In genomic region chr12:93134893-93135285, GRCh38 we compare ENCODE assay signal across 1 cellular context.
TF ChIP-seq lines count a peak whose summit lies in the region.

No MANE protein-coding gene starts in this region.

TF ChIP-seq in HepG2, 621 proteins besides CTCF, POLR2A, EP300 and RAD21 (continued from another document and continues in another):
- TF ChIP-seq TFDP2 (CRISPR knock-in tag; IDR thresholded peaks at IDR 0.05), result no peak
- TF ChIP-seq ESRRA (CRISPR knock-in tag; IDR thresholded peaks at IDR 0.05; ENCODE audit: low read depth), result no peak
- TF ChIP-seq ONECUT2 (CRISPR knock-in tag; IDR thresholded peaks at IDR 0.05), result no peak
- no peak for TF ChIP-seq FOXA1 (IDR thresholded peaks at IDR 0.05)
- TF ChIP-seq FOXA1 (CRISPR knock-in tag; IDR thresholded peaks at IDR 0.05), result no peak
- no peak for TF ChIP-seq JUN (CRISPR knock-in tag; IDR thresholded peaks at IDR 0.05)
- TF ChIP-seq, protein P1, sequence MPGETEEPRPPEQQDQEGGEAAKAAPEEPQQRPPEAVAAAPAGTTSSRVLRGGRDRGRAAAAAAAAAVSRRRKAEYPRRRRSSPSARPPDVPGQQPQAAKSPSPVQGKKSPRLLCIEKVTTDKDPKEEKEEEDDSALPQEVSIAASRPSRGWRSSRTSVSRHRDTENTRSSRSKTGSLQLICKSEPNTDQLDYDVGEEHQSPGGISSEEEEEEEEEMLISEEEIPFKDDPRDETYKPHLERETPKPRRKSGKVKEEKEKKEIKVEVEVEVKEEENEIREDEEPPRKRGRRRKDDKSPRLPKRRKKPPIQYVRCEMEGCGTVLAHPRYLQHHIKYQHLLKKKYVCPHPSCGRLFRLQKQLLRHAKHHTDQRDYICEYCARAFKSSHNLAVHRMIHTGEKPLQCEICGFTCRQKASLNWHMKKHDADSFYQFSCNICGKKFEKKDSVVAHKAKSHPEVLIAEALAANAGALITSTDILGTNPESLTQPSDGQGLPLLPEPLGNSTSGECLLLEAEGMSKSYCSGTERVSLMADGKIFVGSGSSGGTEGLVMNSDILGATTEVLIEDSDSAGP (CRISPR knock-in tag; IDR thresholded peaks at IDR 0.05; ENCODE audit: borderline replicate concordance), result no peak
- no peak for TF ChIP-seq ZMYM2 (CRISPR knock-in tag; IDR thresholded peaks at IDR 0.05)
- TF ChIP-seq ZFP37 (CRISPR knock-in tag; IDR thresholded peaks at IDR 0.05; ENCODE audit: borderline replicate concordance), result no peak
- no peak for TF ChIP-seq ADNP (CRISPR knock-in tag; IDR thresholded peaks at IDR 0.05)
- TF ChIP-seq CBX2 (IDR thresholded peaks at IDR 0.05; ENCODE audit: low read depth, low read length), result no peak
- no peak for TF ChIP-seq CBX2 (CRISPR knock-in tag; IDR thresholded peaks at IDR 0.05; ENCODE audit: low read depth)
- TF ChIP-seq PCBP1 (IDR thresholded peaks at IDR 0.05; ENCODE audit: borderline replicate concordance, low read depth, low read length), result no peak
- no peak for TF ChIP-seq NFE2L2 (IDR thresholded peaks at IDR 0.05; ENCODE audit: low read length)
- no peak; the same call in none of the 2 replicates for TF ChIP-seq FOXA3 (CRISPR knock-in tag; IDR thresholded peaks at IDR 0.05)
- no peak for TF ChIP-seq ZNF253 (CRISPR knock-in tag; IDR thresholded peaks at IDR 0.05; ENCODE audit: borderline replicate concordance)
- TF ChIP-seq ZNF7 (CRISPR knock-in tag; IDR thresholded peaks at IDR 0.05), result no peak
- no peak; the same call in 1 of the 2 replicates for TF ChIP-seq MIXL1 (CRISPR knock-in tag; IDR thresholded peaks at IDR 0.05)
- peak; percentile 44; the same call in 1 of the 2 replicates for TF ChIP-seq FOSL2 (CRISPR knock-in tag; IDR thresholded peaks at IDR 0.05)
- TF ChIP-seq ZNF550 (CRISPR knock-in tag; IDR thresholded peaks at IDR 0.05; ENCODE audit: borderline replicate concordance), result no peak
- TF ChIP-seq ATF3 (CRISPR knock-in tag; IDR thresholded peaks at IDR 0.05), result no peak
- no peak for TF ChIP-seq ARNT2 (CRISPR knock-in tag; IDR thresholded peaks at IDR 0.05; ENCODE audit: low read depth)
- TF ChIP-seq ZNF614 (CRISPR knock-in tag; IDR thresholded peaks at IDR 0.05; ENCODE audit: borderline replicate concordance), result 0 out of 2 replicates have a peak, but pooled peaks have one; percentile 33
- TF ChIP-seq, protein P2, sequence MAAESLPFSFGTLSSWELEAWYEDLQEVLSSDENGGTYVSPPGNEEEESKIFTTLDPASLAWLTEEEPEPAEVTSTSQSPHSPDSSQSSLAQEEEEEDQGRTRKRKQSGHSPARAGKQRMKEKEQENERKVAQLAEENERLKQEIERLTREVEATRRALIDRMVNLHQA (CRISPR knock-in tag; IDR thresholded peaks at IDR 0.05), result 0 out of 2 replicates have a peak, but pooled peaks have one; percentile 8
- no peak for TF ChIP-seq MATR3 (CRISPR knock-in tag; IDR thresholded peaks at IDR 0.05)
- no peak for TF ChIP-seq TBL1XR1 (IDR thresholded peaks at IDR 0.05; ENCODE audit: borderline replicate concordance, low read length, partially characterized antibody)
- no peak for TF ChIP-seq TCF12 (IDR thresholded peaks at IDR 0.05)
- 0 out of 2 replicates have a peak, but pooled peaks have one; percentile 30 for TF ChIP-seq TCF12 (CRISPR knock-in tag; IDR thresholded peaks at IDR 0.05)
- TF ChIP-seq, protein P3, sequence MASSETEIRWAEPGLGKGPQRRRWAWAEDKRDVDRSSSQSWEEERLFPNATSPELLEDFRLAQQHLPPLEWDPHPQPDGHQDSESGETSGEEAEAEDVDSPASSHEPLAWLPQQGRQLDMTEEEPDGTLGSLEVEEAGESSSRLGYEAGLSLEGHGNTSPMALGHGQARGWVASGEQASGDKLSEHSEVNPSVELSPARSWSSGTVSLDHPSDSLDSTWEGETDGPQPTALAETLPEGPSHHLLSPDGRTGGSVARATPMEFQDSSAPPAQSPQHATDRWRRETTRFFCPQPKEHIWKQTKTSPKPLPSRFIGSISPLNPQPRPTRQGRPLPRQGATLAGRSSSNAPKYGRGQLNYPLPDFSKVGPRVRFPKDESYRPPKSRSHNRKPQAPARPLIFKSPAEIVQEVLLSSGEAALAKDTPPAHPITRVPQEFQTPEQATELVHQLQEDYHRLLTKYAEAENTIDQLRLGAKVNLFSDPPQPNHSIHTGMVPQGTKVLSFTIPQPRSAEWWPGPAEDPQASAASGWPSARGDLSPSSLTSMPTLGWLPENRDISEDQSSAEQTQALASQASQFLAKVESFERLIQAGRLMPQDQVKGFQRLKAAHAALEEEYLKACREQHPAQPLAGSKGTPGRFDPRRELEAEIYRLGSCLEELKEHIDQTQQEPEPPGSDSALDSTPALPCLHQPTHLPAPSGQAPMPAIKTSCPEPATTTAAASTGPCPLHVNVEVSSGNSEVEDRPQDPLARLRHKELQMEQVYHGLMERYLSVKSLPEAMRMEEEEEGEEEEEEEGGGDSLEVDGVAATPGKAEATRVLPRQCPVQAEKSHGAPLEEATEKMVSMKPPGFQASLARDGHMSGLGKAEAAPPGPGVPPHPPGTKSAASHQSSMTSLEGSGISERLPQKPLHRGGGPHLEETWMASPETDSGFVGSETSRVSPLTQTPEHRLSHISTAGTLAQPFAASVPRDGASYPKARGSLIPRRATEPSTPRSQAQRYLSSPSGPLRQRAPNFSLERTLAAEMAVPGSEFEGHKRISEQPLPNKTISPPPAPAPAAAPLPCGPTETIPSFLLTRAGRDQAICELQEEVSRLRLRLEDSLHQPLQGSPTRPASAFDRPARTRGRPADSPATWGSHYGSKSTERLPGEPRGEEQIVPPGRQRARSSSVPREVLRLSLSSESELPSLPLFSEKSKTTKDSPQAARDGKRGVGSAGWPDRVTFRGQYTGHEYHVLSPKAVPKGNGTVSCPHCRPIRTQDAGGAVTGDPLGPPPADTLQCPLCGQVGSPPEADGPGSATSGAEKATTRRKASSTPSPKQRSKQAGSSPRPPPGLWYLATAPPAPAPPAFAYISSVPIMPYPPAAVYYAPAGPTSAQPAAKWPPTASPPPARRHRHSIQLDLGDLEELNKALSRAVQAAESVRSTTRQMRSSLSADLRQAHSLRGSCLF (CRISPR knock-in tag; IDR thresholded peaks at IDR 0.05; ENCODE audit: borderline replicate concordance), result no peak
- no peak for TF ChIP-seq ZNF570 (CRISPR knock-in tag; IDR thresholded peaks at IDR 0.05; ENCODE audit: borderline replicate concordance)
- no peak for TF ChIP-seq RBM22 (optimal IDR thresholded peaks at IDR 0.05; ENCODE audit: low read length)
- no peak for TF ChIP-seq FOSL1 (CRISPR knock-in tag; IDR thresholded peaks at IDR 0.05; ENCODE audit: borderline replicate concordance)
- TF ChIP-seq NAIF1 (CRISPR knock-in tag; IDR thresholded peaks at IDR 0.05; ENCODE audit: borderline replicate concordance), result peak; percentile 61
- TF ChIP-seq HDAC2 (CRISPR knock-in tag; IDR thresholded peaks at IDR 0.05), result peak; percentile 67; the same call in 1 of the 2 replicates
- TF ChIP-seq, protein P4, sequence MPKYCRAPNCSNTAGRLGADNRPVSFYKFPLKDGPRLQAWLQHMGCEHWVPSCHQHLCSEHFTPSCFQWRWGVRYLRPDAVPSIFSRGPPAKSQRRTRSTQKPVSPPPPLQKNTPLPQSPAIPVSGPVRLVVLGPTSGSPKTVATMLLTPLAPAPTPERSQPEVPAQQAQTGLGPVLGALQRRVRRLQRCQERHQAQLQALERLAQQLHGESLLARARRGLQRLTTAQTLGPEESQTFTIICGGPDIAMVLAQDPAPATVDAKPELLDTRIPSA (CRISPR knock-in tag; IDR thresholded peaks at IDR 0.05; ENCODE audit: borderline replicate concordance), result no peak
- TF ChIP-seq SRF (IDR thresholded peaks at IDR 0.05; ENCODE audit: low read depth, low read length), result no peak
- no peak for TF ChIP-seq ARID2 (CRISPR knock-in tag; IDR thresholded peaks at IDR 0.05; ENCODE audit: borderline replicate concordance)
- no peak for TF ChIP-seq GATA4 (IDR thresholded peaks at IDR 0.05; ENCODE audit: borderline replicate concordance, low read depth)
- TF ChIP-seq ZFAT (CRISPR knock-in tag; conservative IDR thresholded peaks at IDR 0.05), result no peak
- no peak for TF ChIP-seq JARID2 (CRISPR knock-in tag; IDR thresholded peaks at IDR 0.05; ENCODE audit: insufficient replicate concordance)
- no peak for TF ChIP-seq ZNF503 (CRISPR knock-in tag; IDR thresholded peaks at IDR 0.05)
- TF ChIP-seq, protein P5, sequence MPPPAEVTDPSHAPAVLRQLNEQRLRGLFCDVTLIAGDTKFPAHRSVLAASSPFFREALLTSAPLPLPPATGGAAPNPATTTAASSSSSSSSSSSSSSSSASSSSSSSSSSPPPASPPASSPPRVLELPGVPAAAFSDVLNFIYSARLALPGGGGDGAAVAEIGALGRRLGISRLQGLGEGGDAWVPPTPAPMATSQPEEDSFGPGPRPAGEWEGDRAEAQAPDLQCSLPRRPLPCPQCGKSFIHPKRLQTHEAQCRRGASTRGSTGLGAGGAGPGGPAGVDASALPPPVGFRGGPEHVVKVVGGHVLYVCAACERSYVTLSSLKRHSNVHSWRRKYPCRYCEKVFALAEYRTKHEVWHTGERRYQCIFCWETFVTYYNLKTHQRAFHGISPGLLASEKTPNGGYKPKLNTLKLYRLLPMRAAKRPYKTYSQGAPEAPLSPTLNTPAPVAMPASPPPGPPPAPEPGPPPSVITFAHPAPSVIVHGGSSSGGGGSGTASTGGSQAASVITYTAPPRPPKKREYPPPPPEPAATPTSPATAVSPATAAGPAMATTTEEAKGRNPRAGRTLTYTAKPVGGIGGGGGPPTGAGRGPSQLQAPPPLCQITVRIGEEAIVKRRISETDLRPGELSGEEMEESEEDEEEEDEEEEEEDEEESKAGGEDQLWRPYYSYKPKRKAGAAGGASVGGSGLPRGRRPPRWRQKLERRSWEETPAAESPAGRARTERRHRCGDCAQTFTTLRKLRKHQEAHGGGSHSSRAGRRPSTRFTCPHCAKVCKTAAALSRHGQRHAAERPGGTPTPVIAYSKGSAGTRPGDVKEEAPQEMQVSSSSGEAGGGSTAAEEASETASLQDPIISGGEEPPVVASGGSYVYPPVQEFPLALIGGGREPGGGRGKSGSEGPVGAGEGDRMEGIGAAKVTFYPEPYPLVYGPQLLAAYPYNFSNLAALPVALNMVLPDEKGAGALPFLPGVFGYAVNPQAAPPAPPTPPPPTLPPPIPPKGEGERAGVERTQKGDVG (CRISPR knock-in tag; IDR thresholded peaks at IDR 0.05; ENCODE audit: borderline replicate concordance), result no peak
- TF ChIP-seq HOXA7 (CRISPR knock-in tag; IDR thresholded peaks at IDR 0.05), result no peak
- no peak for TF ChIP-seq BRF2 (CRISPR knock-in tag; IDR thresholded peaks at IDR 0.05)
- no peak for TF ChIP-seq DBP (CRISPR knock-in tag; IDR thresholded peaks at IDR 0.05; ENCODE audit: not compliant biosample characterization)
- TF ChIP-seq STAG1 (CRISPR knock-in tag; IDR thresholded peaks at IDR 0.05), result 0 out of 2 replicates have a peak, but pooled peaks have one; percentile 23
- TF ChIP-seq, protein P6, sequence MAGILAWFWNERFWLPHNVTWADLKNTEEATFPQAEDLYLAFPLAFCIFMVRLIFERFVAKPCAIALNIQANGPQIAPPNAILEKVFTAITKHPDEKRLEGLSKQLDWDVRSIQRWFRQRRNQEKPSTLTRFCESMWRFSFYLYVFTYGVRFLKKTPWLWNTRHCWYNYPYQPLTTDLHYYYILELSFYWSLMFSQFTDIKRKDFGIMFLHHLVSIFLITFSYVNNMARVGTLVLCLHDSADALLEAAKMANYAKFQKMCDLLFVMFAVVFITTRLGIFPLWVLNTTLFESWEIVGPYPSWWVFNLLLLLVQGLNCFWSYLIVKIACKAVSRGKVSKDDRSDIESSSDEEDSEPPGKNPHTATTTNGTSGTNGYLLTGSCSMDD (CRISPR knock-in tag; IDR thresholded peaks at IDR 0.05), result no peak
- TF ChIP-seq GFI1 (CRISPR knock-in tag; IDR thresholded peaks at IDR 0.05; ENCODE audit: borderline replicate concordance), result no peak
- TF ChIP-seq, protein P7, sequence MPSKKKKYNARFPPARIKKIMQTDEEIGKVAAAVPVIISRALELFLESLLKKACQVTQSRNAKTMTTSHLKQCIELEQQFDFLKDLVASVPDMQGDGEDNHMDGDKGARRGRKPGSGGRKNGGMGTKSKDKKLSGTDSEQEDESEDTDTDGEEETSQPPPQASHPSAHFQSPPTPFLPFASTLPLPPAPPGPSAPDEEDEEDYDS (CRISPR knock-in tag; IDR thresholded peaks at IDR 0.05), result no peak
